2 cellular contexts compared by ENCODE assay signal in genomic region chr17:54220829-54221228, GRCh38.
TF ChIP-seq lines count a peak whose summit lies in the region.

No MANE protein-coding gene starts in this region.

TF ChIP-seq in SK-N-SH treated with all-trans-retinoic acid at 6 μM for 48 hours, 23 proteins besides CTCF, POLR2A, EP300 and RAD21 (continued from another document):
- TF ChIP-seq POU6F1 (CRISPR knock-in tag; IDR thresholded peaks at IDR 0.05; ENCODE audit: borderline replicate concordance, low read depth) (no peak), GLIS3 (CRISPR knock-in tag; IDR thresholded peaks at IDR 0.05) (no peak), ISL1 (CRISPR knock-in tag; IDR thresholded peaks at IDR 0.05) (no peak; the same call in 1 of the 2 replicates), RARB (CRISPR knock-in tag; IDR thresholded peaks at IDR 0.05) (no peak)
- TF ChIP-seq, protein P1, sequence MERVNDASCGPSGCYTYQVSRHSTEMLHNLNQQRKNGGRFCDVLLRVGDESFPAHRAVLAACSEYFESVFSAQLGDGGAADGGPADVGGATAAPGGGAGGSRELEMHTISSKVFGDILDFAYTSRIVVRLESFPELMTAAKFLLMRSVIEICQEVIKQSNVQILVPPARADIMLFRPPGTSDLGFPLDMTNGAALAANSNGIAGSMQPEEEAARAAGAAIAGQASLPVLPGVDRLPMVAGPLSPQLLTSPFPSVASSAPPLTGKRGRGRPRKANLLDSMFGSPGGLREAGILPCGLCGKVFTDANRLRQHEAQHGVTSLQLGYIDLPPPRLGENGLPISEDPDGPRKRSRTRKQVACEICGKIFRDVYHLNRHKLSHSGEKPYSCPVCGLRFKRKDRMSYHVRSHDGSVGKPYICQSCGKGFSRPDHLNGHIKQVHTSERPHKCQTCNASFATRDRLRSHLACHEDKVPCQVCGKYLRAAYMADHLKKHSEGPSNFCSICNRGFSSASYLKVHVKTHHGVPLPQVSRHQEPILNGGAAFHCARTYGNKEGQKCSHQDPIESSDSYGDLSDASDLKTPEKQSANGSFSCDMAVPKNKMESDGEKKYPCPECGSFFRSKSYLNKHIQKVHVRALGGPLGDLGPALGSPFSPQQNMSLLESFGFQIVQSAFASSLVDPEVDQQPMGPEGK (CRISPR knock-in tag; IDR thresholded peaks at IDR 0.05; ENCODE audit: borderline replicate concordance), result no peak

TF ChIP-seq in GM23338, 12 proteins besides CTCF, POLR2A, EP300 and RAD21 (continued from another document):
- TF ChIP-seq, protein P2, sequence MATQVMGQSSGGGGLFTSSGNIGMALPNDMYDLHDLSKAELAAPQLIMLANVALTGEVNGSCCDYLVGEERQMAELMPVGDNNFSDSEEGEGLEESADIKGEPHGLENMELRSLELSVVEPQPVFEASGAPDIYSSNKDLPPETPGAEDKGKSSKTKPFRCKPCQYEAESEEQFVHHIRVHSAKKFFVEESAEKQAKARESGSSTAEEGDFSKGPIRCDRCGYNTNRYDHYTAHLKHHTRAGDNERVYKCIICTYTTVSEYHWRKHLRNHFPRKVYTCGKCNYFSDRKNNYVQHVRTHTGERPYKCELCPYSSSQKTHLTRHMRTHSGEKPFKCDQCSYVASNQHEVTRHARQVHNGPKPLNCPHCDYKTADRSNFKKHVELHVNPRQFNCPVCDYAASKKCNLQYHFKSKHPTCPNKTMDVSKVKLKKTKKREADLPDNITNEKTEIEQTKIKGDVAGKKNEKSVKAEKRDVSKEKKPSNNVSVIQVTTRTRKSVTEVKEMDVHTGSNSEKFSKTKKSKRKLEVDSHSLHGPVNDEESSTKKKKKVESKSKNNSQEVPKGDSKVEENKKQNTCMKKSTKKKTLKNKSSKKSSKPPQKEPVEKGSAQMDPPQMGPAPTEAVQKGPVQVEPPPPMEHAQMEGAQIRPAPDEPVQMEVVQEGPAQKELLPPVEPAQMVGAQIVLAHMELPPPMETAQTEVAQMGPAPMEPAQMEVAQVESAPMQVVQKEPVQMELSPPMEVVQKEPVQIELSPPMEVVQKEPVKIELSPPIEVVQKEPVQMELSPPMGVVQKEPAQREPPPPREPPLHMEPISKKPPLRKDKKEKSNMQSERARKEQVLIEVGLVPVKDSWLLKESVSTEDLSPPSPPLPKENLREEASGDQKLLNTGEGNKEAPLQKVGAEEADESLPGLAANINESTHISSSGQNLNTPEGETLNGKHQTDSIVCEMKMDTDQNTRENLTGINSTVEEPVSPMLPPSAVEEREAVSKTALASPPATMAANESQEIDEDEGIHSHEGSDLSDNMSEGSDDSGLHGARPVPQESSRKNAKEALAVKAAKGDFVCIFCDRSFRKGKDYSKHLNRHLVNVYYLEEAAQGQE (IDR thresholded peaks at IDR 0.05; ENCODE audit: unreplicated experiment), result no peak
- TF ChIP-seq EZH2 (IDR thresholded peaks at IDR 0.05; ENCODE audit: low read depth, unreplicated experiment) (no peak), JUNB (IDR thresholded peaks at IDR 0.05; ENCODE audit: unreplicated experiment) (no peak), ZNF462 (CRISPR knock-in tag; IDR thresholded peaks at IDR 0.05) (no peak), STAT1 (IDR thresholded peaks at IDR 0.05; ENCODE audit: unreplicated experiment) (no peak), POLR2AphosphoS5 (IDR thresholded peaks at IDR 0.05; ENCODE audit: low read depth) (no peak), EZH2phosphoT487 (IDR thresholded peaks at IDR 0.05; ENCODE audit: unreplicated experiment) (no peak), ZNF331 (CRISPR knock-in tag; IDR thresholded peaks at IDR 0.05; ENCODE audit: low read depth) (no peak), CREB1 (CRISPR knock-in tag; IDR thresholded peaks at IDR 0.05; ENCODE audit: low read depth) (no peak), NANOG (IDR thresholded peaks at IDR 0.05; ENCODE audit: borderline replicate concordance) (no peak)
- TF ChIP-seq, protein P3, sequence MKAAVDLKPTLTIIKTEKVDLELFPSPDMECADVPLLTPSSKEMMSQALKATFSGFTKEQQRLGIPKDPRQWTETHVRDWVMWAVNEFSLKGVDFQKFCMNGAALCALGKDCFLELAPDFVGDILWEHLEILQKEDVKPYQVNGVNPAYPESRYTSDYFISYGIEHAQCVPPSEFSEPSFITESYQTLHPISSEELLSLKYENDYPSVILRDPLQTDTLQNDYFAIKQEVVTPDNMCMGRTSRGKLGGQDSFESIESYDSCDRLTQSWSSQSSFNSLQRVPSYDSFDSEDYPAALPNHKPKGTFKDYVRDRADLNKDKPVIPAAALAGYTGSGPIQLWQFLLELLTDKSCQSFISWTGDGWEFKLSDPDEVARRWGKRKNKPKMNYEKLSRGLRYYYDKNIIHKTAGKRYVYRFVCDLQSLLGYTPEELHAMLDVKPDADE (IDR thresholded peaks at IDR 0.05), result no peak
